32 cellular contexts compared by ENCODE assay signal in the genomic region with DNA sequence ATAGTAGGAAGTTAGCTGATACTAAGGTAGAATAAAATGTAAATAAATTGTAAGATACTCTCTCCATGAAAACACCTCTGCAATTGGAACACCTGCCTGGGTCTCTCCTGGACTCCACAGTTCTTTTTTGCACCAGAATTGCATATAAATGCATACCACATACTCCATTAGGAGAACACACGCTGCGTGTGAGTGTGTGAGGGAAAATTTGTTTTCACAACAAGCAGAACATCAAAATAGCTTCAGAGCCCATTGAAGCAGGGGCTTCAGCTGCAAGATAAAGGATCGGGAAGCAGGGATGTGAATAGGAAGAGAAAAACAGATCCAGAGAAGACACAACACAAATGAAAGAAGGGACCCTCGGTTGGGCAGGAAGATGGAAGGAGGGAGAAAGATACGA.
"Had no signal": no experiment of that assay in that cellular context is flagged by ENCODE, and none has a peak within 500 bp of the region (broad histone marks: within the 10 kb centered on the region; RNA-seq: fewer than 3 reads in every experiment).

No MANE protein-coding gene starts in this region.

- H3K9me3 ChIP-seq: colonic mucosa, esophagus squamous epithelium, gastroesophageal sphincter had no signal

- FAIRE-seq: astrocyte, endothelial cell of umbilical vein had no signal

- H3K27ac Mint-ChIP-seq: activated CD4-positive, alpha-beta memory T cell treated with anti-CD3 and anti-CD28 coated beads, Interleukin-2, amount 10 ng/mL, durations not matched to agents 7 days and 5 days; activated CD4-positive, alpha-beta T cell treated with anti-CD3 and anti-CD28 coated beads, Interleukin-2, amount 10 ng/mL, durations not matched to agents 7 days and 5 days; activated naive CD4-positive, alpha-beta T cell treated with anti-CD3 and anti-CD28 coated beads, Interleukin-2, amount 10 ng/mL, durations not matched to agents 7 days and 5 days; activated naive CD4-positive, alpha-beta T cell treated with anti-CD3 and anti-CD28 coated beads, Interleukin-2, amount 50 U/mL, for 72 hours; activated naive CD8-positive, alpha-beta T cell treated with anti-CD3 and anti-CD28 coated beads, Interleukin-2, amount 10 ng/mL, durations not matched to agents 7 days and 5 days; activated T-cell treated with anti-CD3 and anti-CD28 coated beads, Interleukin-2, amount 50 U/mL, for 24 hours; activated T-cell treated with anti-CD3 and anti-CD28 coated beads, Interleukin-2, amount 50 U/mL, for 72 hours; T-helper 17 cell; T-helper 2 cell treated with Interferon-gamma antibody and Interleukin-4, amounts not matched to agents 5 μg/mL and 100 μg/mL, for 36 hours had no signal

- H3K4me3 Mint-ChIP-seq: activated CD4-positive, alpha-beta memory T cell treated with anti-CD3 and anti-CD28 coated beads, Interleukin-2, amount 10 ng/mL, durations not matched to agents 7 days and 5 days; activated CD4-positive, alpha-beta T cell treated with anti-CD3 and anti-CD28 coated beads, Interleukin-2, amount 10 ng/mL, durations not matched to agents 7 days and 5 days; activated naive CD4-positive, alpha-beta T cell treated with anti-CD3 and anti-CD28 coated beads, Interleukin-2, amount 10 ng/mL, durations not matched to agents 7 days and 5 days; activated naive CD8-positive, alpha-beta T cell treated with anti-CD3 and anti-CD28 coated beads, Interleukin-2, amount 10 ng/mL, durations not matched to agents 7 days and 5 days; activated T-cell treated with anti-CD3 and anti-CD28 coated beads, Interleukin-2, amount 50 U/mL, for 24 hours; activated T-cell treated with anti-CD3 and anti-CD28 coated beads, Interleukin-2, amount 50 U/mL, for 72 hours; T-helper 17 cell; T-helper 2 cell treated with Interferon-gamma antibody and Interleukin-4, amounts not matched to agents 5 μg/mL and 100 μg/mL, for 36 hours had no signal

- H3K27me3 ChIP-seq: brain microvascular endothelial cell, colonic mucosa, gastroesophageal sphincter had no signal

- H3K4me3 ChIP-seq: colonic mucosa, esophagus squamous epithelium, gastroesophageal sphincter, heart right ventricle had no signal

- DNase-seq: activated CD4-positive, alpha-beta memory T cell treated with anti-CD3 and anti-CD28 coated beads, Interleukin-2, amount 10 ng/mL, durations not matched to agents 7 days and 5 days; activated CD4-positive, alpha-beta T cell treated with anti-CD3 and anti-CD28 coated beads for 1 hour; activated CD4-positive, alpha-beta T cell treated with anti-CD3 and anti-CD28 coated beads for 4 hours; activated CD4-positive, alpha-beta T cell treated with anti-CD3 and anti-CD28 coated beads, Interleukin-2, amount 10 ng/mL, durations not matched to agents 7 days and 5 days; activated CD4-positive, alpha-beta T cell treated with anti-CD3 and anti-CD28 coated beads, Interleukin-2, amount 50 U/mL, for 4 hours; activated CD8-positive, alpha-beta memory T cell treated with anti-CD3 and anti-CD28 coated beads, Interleukin-2, amount 50 U/mL, for 48 hours; activated gamma-delta T cell; activated naive CD4-positive, alpha-beta T cell; activated naive CD4-positive, alpha-beta T cell treated with anti-CD3 and anti-CD28 coated beads, Interleukin-2, amount 10 ng/mL, durations not matched to agents 7 days and 5 days; activated naive CD8-positive, alpha-beta T cell treated with anti-CD3 and anti-CD28 coated beads, Interleukin-2, amount 10 ng/mL, durations not matched to agents 7 days and 5 days; activated T-cell treated with anti-CD3 and anti-CD28 coated beads for 4 hours; activated T-cell treated with anti-CD3 and anti-CD28 coated beads, Interleukin-2, amount 50 U/mL, for 24 hours; activated T-cell treated with anti-CD3 and anti-CD28 coated beads, Interleukin-2, amount 50 U/mL, for 72 hours; amniotic stem cell; anterior cingulate cortex; brain microvascular endothelial cell; central memory CD4-positive, alpha-beta T cell; cerebellar nuclear complex; colonic mucosa; effector CD8-positive, alpha-beta T cell; esophagus squamous epithelium; foreskin melanocyte; heart right ventricle; T-helper 1 cell; T-helper 17 cell; T1000 had no signal

- H3K36me3 ChIP-seq: brain microvascular endothelial cell, colonic mucosa, esophagus squamous epithelium, gastroesophageal sphincter, heart right ventricle had no signal

- H3K36me3 Mint-ChIP-seq: activated naive CD4-positive, alpha-beta T cell treated with anti-CD3 and anti-CD28 coated beads, Interleukin-2, amount 10 ng/mL, durations not matched to agents 7 days and 5 days; activated naive CD8-positive, alpha-beta T cell treated with anti-CD3 and anti-CD28 coated beads, Interleukin-2, amount 10 ng/mL, durations not matched to agents 7 days and 5 days had no signal

- H3K27me3 Mint-ChIP-seq: activated CD4-positive, alpha-beta memory T cell treated with anti-CD3 and anti-CD28 coated beads, Interleukin-2, amount 10 ng/mL, durations not matched to agents 7 days and 5 days; activated CD4-positive, alpha-beta T cell treated with anti-CD3 and anti-CD28 coated beads, Interleukin-2, amount 10 ng/mL, durations not matched to agents 7 days and 5 days; activated naive CD4-positive, alpha-beta T cell treated with anti-CD3 and anti-CD28 coated beads, Interleukin-2, amount 10 ng/mL, durations not matched to agents 7 days and 5 days; activated naive CD8-positive, alpha-beta T cell treated with anti-CD3 and anti-CD28 coated beads, Interleukin-2, amount 10 ng/mL, durations not matched to agents 7 days and 5 days had no signal

- ATAC-seq: activated naive CD4-positive, alpha-beta T cell treated with anti-CD3 and anti-CD28 coated beads, Interleukin-2, amount 50 U/mL, for 72 hours; activated T-cell treated with anti-CD3 and anti-CD28 coated beads, Interleukin-2, amount 50 U/mL, for 72 hours; gastroesophageal sphincter; heart right ventricle; T-helper 17 cell had no signal

- H3K4me1 ChIP-seq: colonic mucosa, esophagus squamous epithelium, gastroesophageal sphincter, heart right ventricle had no signal

- H3K9me3 Mint-ChIP-seq: activated CD4-positive, alpha-beta T cell treated with anti-CD3 and anti-CD28 coated beads, Interleukin-2, amount 10 ng/mL, durations not matched to agents 7 days and 5 days; activated naive CD8-positive, alpha-beta T cell treated with anti-CD3 and anti-CD28 coated beads, Interleukin-2, amount 10 ng/mL, durations not matched to agents 7 days and 5 days; activated T-cell treated with anti-CD3 and anti-CD28 coated beads, Interleukin-2, amount 50 U/mL, for 72 hours; T-helper 2 cell treated with Interferon-gamma antibody and Interleukin-4, amounts not matched to agents 5 μg/mL and 100 μg/mL, for 36 hours had no signal

- H3K4me1 Mint-ChIP-seq: activated CD4-positive, alpha-beta memory T cell treated with anti-CD3 and anti-CD28 coated beads, Interleukin-2, amount 10 ng/mL, durations not matched to agents 7 days and 5 days; activated CD4-positive, alpha-beta T cell treated with anti-CD3 and anti-CD28 coated beads, Interleukin-2, amount 10 ng/mL, durations not matched to agents 7 days and 5 days; activated naive CD4-positive, alpha-beta T cell treated with anti-CD3 and anti-CD28 coated beads, Interleukin-2, amount 10 ng/mL, durations not matched to agents 7 days and 5 days; activated naive CD8-positive, alpha-beta T cell treated with anti-CD3 and anti-CD28 coated beads, Interleukin-2, amount 10 ng/mL, durations not matched to agents 7 days and 5 days; T-helper 17 cell had no signal

- H3K27ac ChIP-seq: brain microvascular endothelial cell, colonic mucosa, epithelial cell of prostate, esophagus squamous epithelium, gastroesophageal sphincter, heart right ventricle had no signal
